17 cellular contexts compared by ENCODE assay signal in the genomic region with DNA sequence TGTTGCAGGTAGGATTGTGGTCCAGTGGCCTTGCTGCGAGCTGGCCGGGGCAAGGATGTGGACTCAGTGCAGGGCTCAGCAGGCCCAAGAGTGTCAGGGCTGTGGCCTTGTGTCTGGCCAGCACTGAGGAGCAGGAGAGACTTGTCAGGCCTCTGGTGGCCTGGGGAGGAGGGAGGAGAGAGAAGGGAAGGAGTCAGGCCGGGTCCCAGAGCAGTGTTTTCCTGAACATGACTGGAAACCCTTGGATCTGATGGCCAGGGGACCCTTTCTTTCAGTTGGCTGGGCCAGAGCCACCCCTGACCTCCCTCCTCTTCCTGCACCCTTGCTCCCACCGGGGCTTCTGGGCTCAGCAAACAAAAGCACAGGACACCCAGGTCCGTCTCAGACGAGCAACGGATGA. TPM values are rescaled to one million over a fixed set of nuclear protein-coding genes. Genes with fewer than 3 reads are reported as not detected.
"Had no signal": no experiment of that assay in that cellular context is flagged by ENCODE, and none has a peak within 500 bp of the region (broad histone marks: within the 10 kb centered on the region; RNA-seq: fewer than 3 reads in every experiment).

No MANE protein-coding gene starts in this region.

- H3K27ac Mint-ChIP-seq: brain; T-helper 2 cell treated with Interferon-gamma antibody and Interleukin-4, amounts not matched to agents 5 μg/mL and 100 μg/mL, for 36 hours had no signal

- H3K4me3 Mint-ChIP-seq: activated T-cell treated with anti-CD3 and anti-CD28 coated beads, Interleukin-2, amount 50 U/mL, for 4 hours; brain; T-helper 2 cell treated with Interferon-gamma antibody and Interleukin-4, amounts not matched to agents 5 μg/mL and 100 μg/mL, for 36 hours had no signal

- H3K36me3 Mint-ChIP-seq: brain had no signal

- DNase-seq: activated CD8-positive, alpha-beta memory T cell treated with anti-CD3 and anti-CD28 coated beads, Interleukin-2, amount 50 U/mL, for 4 hours; activated effector memory CD4-positive, alpha-beta T cell treated with anti-CD3 and anti-CD28 coated beads, Interleukin-2, amount 50 U/mL, for 16 hours; activated T-cell treated with anti-CD3 and anti-CD28 coated beads, Interleukin-2, amount 50 U/mL, for 4 hours; anterior cingulate cortex; cortex of kidney; hypothalamus; mammary epithelial cell; midbrain; stimulated activated CD4-positive, alpha-beta T cell treated with anti-CD3 and anti-CD28 coated beads, Interleukin-4, amount 100 ng/mL, for 4 hours; stimulated activated naive CD4-positive, alpha-beta T cell; thyroid gland had no signal

- H3K9me3 ChIP-seq: pancreas, right lobe of liver, thyroid gland had no signal

- ATAC-seq: activated T-cell treated with anti-CD3 and anti-CD28 coated beads, Interleukin-2, amount 50 U/mL, for 4 hours; left lobe of liver; pancreas; right lobe of liver had no signal

- H3K9me3 Mint-ChIP-seq: activated T-cell treated with anti-CD3 and anti-CD28 coated beads, Interleukin-2, amount 50 U/mL, for 4 hours; brain; T-helper 2 cell treated with Interferon-gamma antibody and Interleukin-4, amounts not matched to agents 5 μg/mL and 100 μg/mL, for 36 hours had no signal

- H3K27me3 Mint-ChIP-seq: brain had no signal

RNA-seq across cellular contexts. Expression of gene GJC2, which starts 20.9 kb away (rescaled TPM):
- total RNA-seq: smooth muscle cell had no signal
